8 cellular contexts compared by ENCODE assay signal in genomic region chr12:55827806-55828205, GRCh38. TPM values are rescaled to one million over a fixed set of nuclear protein-coding genes. Genes with fewer than 3 reads are reported as not detected.
A peak's percentile ranks its signal among the peaks of the same experiment; 100 is the strongest.
DNase-seq lines count a peak whose midpoint lies in the region; ATAC-seq and TF ChIP-seq lines count a peak whose summit lies in the region.

No MANE protein-coding gene starts in this region.

- H3K36me3 ChIP-seq in ACC112 (ENCODE audit: insufficient read depth, low read length) (peaks cover 6% of the 10 kb centered on the region; the same call in 1 of the 2 replicates), HAP-1 (replicated peaks) (peaks cover 10% of the 10 kb centered on the region), muscle layer of colon (ENCODE audit: insufficient read depth, low read length) (peaks cover 17% of the 10 kb centered on the region), WERI-Rb-1 (peaks cover 25% of the 10 kb centered on the region)

- no peaks in the 10 kb centered on the region for H3K9me3 Mint-ChIP-seq in activated naive CD8-positive, alpha-beta T cell treated with anti-CD3 and anti-CD28 coated beads, Interleukin-2, amount 10 ng/mL, durations not matched to agents 7 days and 5 days

- H2AFZ ChIP-seq in ACC112 (ENCODE audit: low read length, unreplicated experiment), result no peak overlapping the region

- DNase-seq in HAP-1 (ENCODE audit: low spot score in 2 of 2), result no peak
- no peak for DNase-seq in activated naive CD8-positive, alpha-beta T cell treated with anti-CD3 and anti-CD28 coated beads, Interleukin-2, amount 10 ng/mL, durations not matched to agents 7 days and 5 days
- no peak for DNase-seq in WERI-Rb-1
- no peak for DNase-seq in caudate nucleus (lab: John Stamatoyannopoulos, UW)
- DNase-seq in NCI-H2029 treated with DMSO at 0.1 percent for 48 hours (lab: John Stamatoyannopoulos, UW), result no peak

- H3K9ac ChIP-seq in muscle layer of colon (ENCODE audit: low read length), result peak overlapping the region; percentile 14

- H3K4me3 ChIP-seq in ACC112 (ENCODE audit: low read depth, low read length) (peak overlapping the region; percentile 93), HAP-1 (peak overlapping the region; percentile 79; the same call in 1 of the 2 replicates), muscle layer of colon (ENCODE audit: low read depth in 1 of 2, low read length in 2 of 2) (no peak overlapping the region), WERI-Rb-1 (ENCODE audit: low read depth, low read length) (no peak overlapping the region)

- H3K36me3 Mint-ChIP-seq in activated naive CD8-positive, alpha-beta T cell treated with anti-CD3 and anti-CD28 coated beads, Interleukin-2, amount 10 ng/mL, durations not matched to agents 7 days and 5 days, result peaks cover 20% of the 10 kb centered on the region

- H3K27ac ChIP-seq in ACC112 (ENCODE audit: low read depth, low read length), result no peak overlapping the region
- peak overlapping the region; percentile 74 for H3K27ac ChIP-seq in muscle layer of colon (ENCODE audit: low read depth, low read length)
- no peak overlapping the region for H3K27ac ChIP-seq in WERI-Rb-1
- H3K27ac ChIP-seq in caudate nucleus (ENCODE audit: low read depth, low read length), result no peak overlapping the region

- no peak for TF ChIP-seq CTCF in WERI-Rb-1 (IDR thresholded peaks at IDR 0.05; ENCODE audit: low read depth, low read length)

- ATAC-seq in activated naive CD8-positive, alpha-beta T cell treated with anti-CD3 and anti-CD28 coated beads, Interleukin-2, amount 10 ng/mL, durations not matched to agents 7 days and 5 days (ENCODE audit: low read depth), result no peak
- ATAC-seq in GM21381 (IDR thresholded peaks at IDR 0.05; ENCODE audit: unreplicated experiment), result no peak

- in situ Hi-C loops in HAP-1 (cut with MboI; ENCODE audit: low sequenced_read_pairs), result no loop called here

- H3K4me3 Mint-ChIP-seq in activated naive CD8-positive, alpha-beta T cell treated with anti-CD3 and anti-CD28 coated beads, Interleukin-2, amount 10 ng/mL, durations not matched to agents 7 days and 5 days, result peak overlapping the region; percentile 99

- POLR2A ChIA-PET in activated naive CD8-positive, alpha-beta T cell treated with anti-CD3 and anti-CD28 coated beads, Interleukin-2, amount 10 ng/mL, durations not matched to agents 7 days and 5 days (lab: Charles Lee), result interaction anchor here (0.9 to 2.3 kb wide), 2 partner anchors 10 to 86 kb away, joined by 3 to 12 read pairs; partner anchors contain the start of genes ORMDL2 and SARNP

- peaks cover 37% of the 10 kb centered on the region for H3K79me2 ChIP-seq in ACC112 (ENCODE audit: control insufficient read depth, insufficient read depth, low read length, unreplicated experiment)

- peaks cover 44% of the 10 kb centered on the region for H3K4me1 Mint-ChIP-seq in activated naive CD8-positive, alpha-beta T cell treated with anti-CD3 and anti-CD28 coated beads, Interleukin-2, amount 10 ng/mL, durations not matched to agents 7 days and 5 days

- no peaks in the 10 kb centered on the region for H3K27me3 ChIP-seq in ACC112 (ENCODE audit: insufficient read depth, low read length)
- no peaks in the 10 kb centered on the region for H3K27me3 ChIP-seq in HAP-1 (ENCODE audit: low read depth)
- no peaks in the 10 kb centered on the region for H3K27me3 ChIP-seq in muscle layer of colon (ENCODE audit: control insufficient read depth in 1 of 2, insufficient read depth in 2 of 2, low read length in 2 of 2)
- H3K27me3 ChIP-seq in WERI-Rb-1 (ENCODE audit: insufficient read depth, low read depth, severe bottlenecking), result no peaks in the 10 kb centered on the region

- no peaks in the 10 kb centered on the region for H3K27me3 Mint-ChIP-seq in activated naive CD8-positive, alpha-beta T cell treated with anti-CD3 and anti-CD28 coated beads, Interleukin-2, amount 10 ng/mL, durations not matched to agents 7 days and 5 days

- H3K27ac Mint-ChIP-seq in activated naive CD8-positive, alpha-beta T cell treated with anti-CD3 and anti-CD28 coated beads, Interleukin-2, amount 10 ng/mL, durations not matched to agents 7 days and 5 days, result peak overlapping the region; percentile 97

- H3K4me1 ChIP-seq in ACC112 (ENCODE audit: control insufficient read depth, insufficient read depth, low read length, unreplicated experiment) (peaks cover 32% of the 10 kb centered on the region), HAP-1 (peaks cover 24% of the 10 kb centered on the region), muscle layer of colon (ENCODE audit: insufficient read depth, low read length) (peaks cover 23% of the 10 kb centered on the region)

- no peaks in the 10 kb centered on the region for H3K9me3 ChIP-seq in HAP-1
- H3K9me3 ChIP-seq in muscle layer of colon (ENCODE audit: low read length), result no peaks in the 10 kb centered on the region
- H3K9me3 ChIP-seq in WERI-Rb-1 (ENCODE audit: severe bottlenecking), result no peaks in the 10 kb centered on the region

RNA-seq across cellular contexts. Expression of gene DNAJC14, which starts 1.6 kb away (rescaled TPM):
- total RNA-seq in activated naive CD8-positive, alpha-beta T cell treated with anti-CD3 and anti-CD28 coated beads, Interleukin-2, amount 10 ng/mL, durations not matched to agents 7 days and 5 days, result 10 to 100 TPM; 32.3 to 37.9 TPM

RNA-seq across cellular contexts. Expression of gene ORMDL2, which starts 10.0 kb away (rescaled TPM):
- total RNA-seq in activated naive CD8-positive, alpha-beta T cell treated with anti-CD3 and anti-CD28 coated beads, Interleukin-2, amount 10 ng/mL, durations not matched to agents 7 days and 5 days, result 10 to 100 TPM; 43.4 to 45.4 TPM

RNA-seq across cellular contexts. Expression of gene SARNP, which starts 10.3 kb away (rescaled TPM):
- 10 to 100 TPM; 80.6 to 82.4 TPM for total RNA-seq in activated naive CD8-positive, alpha-beta T cell treated with anti-CD3 and anti-CD28 coated beads, Interleukin-2, amount 10 ng/mL, durations not matched to agents 7 days and 5 days

RNA-seq across cellular contexts. Expression of gene MMP19, which starts 14.9 kb away (rescaled TPM):
- 1 to 10 TPM in 1 of 2 experiments, under 1 TPM in 1; 0.89 to 1.7 TPM for total RNA-seq in activated naive CD8-positive, alpha-beta T cell treated with anti-CD3 and anti-CD28 coated beads, Interleukin-2, amount 10 ng/mL, durations not matched to agents 7 days and 5 days

Comparison
In these comparisons a context has a peak if more than half of its experiments do, and no peak if none do; other contexts are left out.
1. H3K4me3 ChIP-seq: peak in ACC112 (single experiment) and HAP-1 (single experiment); none in muscle layer of colon (0 of 2) and WERI-Rb-1 (single experiment).